Comparison of ENCODE assay signal across 16 cellular contexts in genomic region chr10:108775911-108776475, GRCh38.
"Had no signal": no experiment of that assay in that cellular context is flagged by ENCODE, and none has a peak within 500 bp of the region (broad histone marks: within the 10 kb centered on the region; RNA-seq: fewer than 3 reads in every experiment).

No MANE protein-coding gene starts in this region.

- H3K4me1 ChIP-seq: colonic mucosa, esophagus squamous epithelium, gastrocnemius medialis, heart right ventricle, pancreas had no signal

- H3K4me3 ChIP-seq: colonic mucosa, esophagus squamous epithelium, gastrocnemius medialis, heart right ventricle, mucosa of descending colon, pancreas had no signal

- H3K27me3 ChIP-seq: colonic mucosa, esophagus squamous epithelium, gastrocnemius medialis, pancreas had no signal

- H3K9me3 ChIP-seq: colonic mucosa, esophagus squamous epithelium, gastrocnemius medialis, mucosa of descending colon, pancreas had no signal

- H3K36me3 ChIP-seq: colonic mucosa, esophagus squamous epithelium, gastrocnemius medialis, heart right ventricle, pancreas had no signal

- H3K27ac ChIP-seq: colonic mucosa, esophagus squamous epithelium, gastrocnemius medialis, heart right ventricle, pancreas had no signal

- DNase-seq: colonic mucosa; dermis blood vessel endothelial cell; esophagus squamous epithelium; gastrocnemius medialis; heart right ventricle; hypothalamus; kidney glomerular epithelial cell; mucosa of descending colon; naive thymus-derived CD8-positive, alpha-beta T cell; nucleus accumbens; pancreas; right cardiac atrium; small intestine; stimulated activated CD4-positive, alpha-beta T cell treated with anti-CD3 and anti-CD28 coated beads, Interleukin-12 subunit alpha, Interleukin-12 subunit beta, amount 100 ng/mL, for 4 hours; stimulated activated naive CD4-positive, alpha-beta T cell; trophoblast cell had no signal

- ATAC-seq: gastrocnemius medialis; heart right ventricle; mucosa of descending colon; naive thymus-derived CD8-positive, alpha-beta T cell; pancreas; right cardiac atrium had no signal
